8 cellular contexts compared by ENCODE assay signal in genomic region chr1:37553598-37553926, GRCh38.
DNase-seq lines count a peak whose midpoint lies in the region; ATAC-seq and TF ChIP-seq lines count a peak whose summit lies in the region.

No MANE protein-coding gene starts in this region.

- TF ChIP-seq POLR2A in GM18505 (IDR thresholded peaks at IDR 0.05; ENCODE audit: borderline replicate concordance, extremely low read depth, insufficient read depth, insufficient read length), result no peak

- ATAC-seq in HG03354 (IDR thresholded peaks at IDR 0.05; ENCODE audit: poor library complexity, severe bottlenecking, unreplicated experiment) (peak; percentile 19), GM18505 (IDR thresholded peaks at IDR 0.05; ENCODE audit: unreplicated experiment) (no peak)

- H3K4me3 ChIP-seq in AG09309 (ENCODE audit: control insufficient read depth, low read depth, low read length) (peak overlapping the region; percentile 99), brain microvascular endothelial cell (ENCODE audit: low read depth, low read length) (peak overlapping the region; percentile 97), mucosa of stomach (ENCODE audit: low read length) (peak overlapping the region; percentile 78)

- peak overlapping the region; percentile 79 for H3K27ac ChIP-seq in brain microvascular endothelial cell

- in situ Hi-C loops in brain microvascular endothelial cell (cut with HindIII; ENCODE audit: low pct_ligation_motif_present, low sequenced_read_pairs), result no loop called here

- H3K4me1 ChIP-seq in mucosa of stomach (ENCODE audit: control insufficient read depth, insufficient read depth, low read length), result peaks cover 16% of the 10 kb centered on the region

- H3K9me3 ChIP-seq in mucosa of stomach (ENCODE audit: control insufficient read depth, low read length), result no peaks in the 10 kb centered on the region

- no peak for TF ChIP-seq CTCF in AG09309 (IDR thresholded peaks at IDR 0.05; ENCODE audit: control insufficient read depth, insufficient read depth, low read depth, low read length, missing control alignments)
- no peak for TF ChIP-seq CTCF in brain microvascular endothelial cell (IDR thresholded peaks at IDR 0.05; ENCODE audit: low read depth, low read length, missing control alignments)

- H3K27me3 ChIP-seq in brain microvascular endothelial cell (replicated peaks), result no peaks in the 10 kb centered on the region
- no peaks in the 10 kb centered on the region for H3K27me3 ChIP-seq in mucosa of stomach (ENCODE audit: control insufficient read depth, insufficient read depth, low read length)

- H3K36me3 ChIP-seq in brain microvascular endothelial cell (replicated peaks) (peaks cover 2% of the 10 kb centered on the region), mucosa of stomach (ENCODE audit: control insufficient read depth, insufficient read depth, low read length) (no peaks in the 10 kb centered on the region)

- DNase-seq in AG09309 (ENCODE audit: low read depth) (no peak), brain microvascular endothelial cell (no peak), middle frontal gyrus (ENCODE audit: extremely low spot score, low spot score) (no peak), HPDE6-E6E7 (ENCODE audit: extremely low spot score) (no peak)
- no peak for DNase-seq in activated effector memory CD4-positive, alpha-beta T cell treated with Interleukin-2 at 50 U/mL for 16 hours

- peak overlapping the region; percentile 90 for H3K9ac ChIP-seq in mucosa of stomach (ENCODE audit: low read length)
